In the genomic region with DNA sequence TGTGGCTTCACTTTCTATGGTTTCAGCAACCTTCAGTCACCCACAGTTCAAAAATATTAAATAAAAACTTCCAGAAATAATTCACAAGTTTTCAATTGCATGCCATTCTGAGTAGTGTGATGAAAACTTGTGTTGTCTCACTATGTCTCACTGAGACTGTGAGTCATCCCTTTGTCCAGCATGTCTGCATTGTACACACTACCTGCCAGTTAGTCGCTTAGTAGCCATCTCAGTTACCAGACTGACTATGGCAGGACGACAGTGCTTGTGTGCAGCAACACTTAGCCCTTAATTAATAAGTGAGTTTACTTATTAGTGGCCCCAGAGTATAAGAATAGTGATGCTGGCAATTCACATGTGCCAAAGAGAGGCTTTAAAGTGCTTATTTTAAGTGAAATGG, we compare ENCODE assay signal across 1 cellular context.
TF ChIP-seq lines count a peak whose summit lies in the region.

No MANE protein-coding gene starts in this region.

TF ChIP-seq in IMR-90, 13 proteins besides CTCF, POLR2A, EP300 and RAD21 (continued from another document):
- TF ChIP-seq MAFK (IDR thresholded peaks at IDR 0.05; ENCODE audit: low read depth, low read length) (no peak), CEBPB (IDR thresholded peaks at IDR 0.05; ENCODE audit: low read depth, low read length) (peak; percentile 39; the same call in 1 of the 2 replicates), FOS (IDR thresholded peaks at IDR 0.05; ENCODE audit: low read depth, low read length) (peak; percentile 82), MAZ (IDR thresholded peaks at IDR 0.05; ENCODE audit: borderline replicate concordance, low read depth, low read length) (no peak)
